9 cellular contexts compared by ENCODE assay signal in genomic region chr1:9129391-9130041, GRCh38. TPM values are rescaled to one million over a fixed set of nuclear protein-coding genes. Genes with fewer than 3 reads are reported as not detected.
DNase-seq lines count a peak whose midpoint lies in the region; ATAC-seq, FAIRE-seq and TF ChIP-seq lines count a peak whose summit lies in the region.
"Had no signal": no experiment of that assay in that cellular context is flagged by ENCODE, and none has a peak within 500 bp of the region (broad histone marks: within the 10 kb centered on the region; RNA-seq: fewer than 3 reads in every experiment).

No MANE protein-coding gene starts in this region.

- peaks cover 40% of the 10 kb centered on the region for H3K4me1 Mint-ChIP-seq in CD14-positive monocyte
- peaks cover 8% of the 10 kb centered on the region for H3K4me1 Mint-ChIP-seq in progenitor cell of endocrine pancreas (ENCODE audit: low read depth)

- peak overlapping the region; percentile 71 for H3K4me3 Mint-ChIP-seq in CD14-positive monocyte
- peak overlapping the region; percentile 68 for H3K4me3 Mint-ChIP-seq in progenitor cell of endocrine pancreas (ENCODE audit: low read depth)

- H3K27ac ChIP-seq in RWPE2 (ENCODE audit: poor library complexity, severe bottlenecking), result peak overlapping the region; percentile 55

- TF ChIP-seq CTCF in CD14-positive monocyte (IDR thresholded peaks at IDR 0.05) (no peak), RWPE2 (IDR thresholded peaks at IDR 0.05; ENCODE audit: poor library complexity, severe bottlenecking) (no peak), progenitor cell of endocrine pancreas (IDR thresholded peaks at IDR 0.05; ENCODE audit: unreplicated experiment) (no peak)

- intact Hi-C loops in CD14-positive monocyte (cut with micrococcal nuclease) (loop anchor here (2.0 to 5.0 kb wide), 2 partner anchors 105 to 108 kb away; partner anchors contain the start of gene H6PD (in 1 of the 2)), Right ventricle myocardium inferior (cut with DNase I) (loop anchor here (5.0 kb wide), 1 partner anchor 103 kb away; the partner anchor contains the start of gene H6PD)

- H3K4me1 ChIP-seq in RWPE2 (ENCODE audit: insufficient read depth, poor library complexity, severe bottlenecking), result peaks cover 8% of the 10 kb centered on the region

- FAIRE-seq in urothelium cell line (lab: Jason Lieb, UNC), result no peak
- FAIRE-seq: TTC549 had no signal

- H3K27me3 ChIP-seq in RWPE2 (ENCODE audit: insufficient read depth, poor library complexity, severe bottlenecking), result no peaks in the 10 kb centered on the region

- peak overlapping the region; percentile 24 for H3K4me3 ChIP-seq in RWPE2 (ENCODE audit: severe bottlenecking)

- peak overlapping the region; percentile 28 to 87 (median 71) for H3K27ac Mint-ChIP-seq in CD14-positive monocyte
- H3K27ac Mint-ChIP-seq in progenitor cell of endocrine pancreas, result no peak overlapping the region

- peak; percentile 65 for DNase-seq in CD14-positive monocyte (ENCODE audit: low spot score)
- DNase-seq in RWPE2 (ENCODE audit: low spot score), result peak; percentile 87
- DNase-seq in activated gamma-delta T cell treated with Interleukin-2 at 50 U/mL for 16 hours, result peak; percentile 83
- peak; percentile 94 for DNase-seq in Right ventricle myocardium inferior (ENCODE audit: missing footprints)
- DNase-seq in progenitor cell of endocrine pancreas (ENCODE audit: low spot score, unreplicated experiment), result peak; percentile 73
- peak; percentile 93 for DNase-seq in urothelium cell line (ENCODE audit: low spot score)

- H3K36me3 Mint-ChIP-seq in CD14-positive monocyte (peaks cover 0 to 4% of the 10 kb centered on the region in 2 donors), progenitor cell of endocrine pancreas (ENCODE audit: insufficient read depth) (no peaks in the 10 kb centered on the region)

- H3K27me3 Mint-ChIP-seq in CD14-positive monocyte (ENCODE audit: low read depth in 3 of 3) (peaks cover 19 to 30% (median 22%) of the 10 kb centered on the region in 3 donors), progenitor cell of endocrine pancreas (peaks cover 20% of the 10 kb centered on the region)

- H3K9me3 Mint-ChIP-seq in CD14-positive monocyte, result peaks cover 0 to 2% (median 0%) of the 10 kb centered on the region in 7 donors
- H3K9me3 Mint-ChIP-seq in progenitor cell of endocrine pancreas (ENCODE audit: low read depth), result no peaks in the 10 kb centered on the region

- H3K36me3 ChIP-seq in RWPE2 (ENCODE audit: low read depth), result no peaks in the 10 kb centered on the region

- ATAC-seq in GM19397 (IDR thresholded peaks at IDR 0.05; ENCODE audit: unreplicated experiment), result peak; percentile 59
- ATAC-seq in HG03565 (IDR thresholded peaks at IDR 0.05; ENCODE audit: unreplicated experiment), result peak; percentile 36
- ATAC-seq in RWPE2 (ENCODE audit: low read depth), result peak; percentile 66
- peak; percentile 76 for ATAC-seq in Right ventricle myocardium inferior

- no peaks in the 10 kb centered on the region for H3K9me3 ChIP-seq in RWPE2 (ENCODE audit: severe bottlenecking)

RNA-seq across cellular contexts. Expression of gene GPR157, which starts 0.6 kb away (rescaled TPM):
- 1 to 10 TPM in 1 of 2 donors, under 1 TPM in 1; 0.56 to 1.1 TPM for polyA plus RNA-seq in CD14-positive monocyte
- total RNA-seq in Right ventricle myocardium inferior (49.0 TPM), progenitor cell of endocrine pancreas (1.1 and 3.6 TPM in 2 replicates)

Comparison
In these comparisons a context has a peak if more than half of its experiments do, and no peak if none do; other contexts are left out.
1. Peak in every context shown above with its lines: DNase-seq, ATAC-seq, H3K4me3 ChIP-seq and H3K27ac ChIP-seq.
2. RNA of gene GPR157, which starts 0.6 kb away (total RNA-seq): 49.0 TPM in Right ventricle myocardium inferior (single experiment); 1.1 to 3.6 TPM in progenitor cell of endocrine pancreas; every median in the first group is over 10 times any median in the second.